8 cellular contexts compared by ENCODE assay signal in genomic region chr5:177500685-177501522, GRCh38. TPM values are rescaled to one million over a fixed set of nuclear protein-coding genes. Genes with fewer than 3 reads are reported as not detected.
DNase-seq lines count a peak whose midpoint lies in the region; ATAC-seq and TF ChIP-seq lines count a peak whose summit lies in the region.

No MANE protein-coding gene starts in this region.

- no peaks in the 10 kb centered on the region for H3K79me2 ChIP-seq in parathyroid adenoma

- H3K27me3 ChIP-seq in parathyroid adenoma (ENCODE audit: control insufficient read depth, insufficient read depth, low read length) (no peaks in the 10 kb centered on the region), transverse colon (peaks cover 10% of the 10 kb centered on the region)

- in situ Hi-C loops in transverse colon (cut with MboI; ENCODE audit: low pct_ligation_motif_present in 1 of 4, low pct_unique_long_range_greater_than_20kb in 1 of 4, low sequenced_read_pairs in 3 of 4) = loop anchor here in 2 of 4 donors (10.0 to 25.0 kb wide), 2 partner anchors 106 to 114 kb away; partner anchors contain the start of gene SLC34A1 (in 1 of the 2)

- no peak for TF ChIP-seq POLR2A in transverse colon (IDR thresholded peaks at IDR 0.05)

- no peak for ATAC-seq in HG03457 (IDR thresholded peaks at IDR 0.05; ENCODE audit: unreplicated experiment)

- no peak overlapping the region for H3K9ac ChIP-seq in parathyroid adenoma

- DNase-seq in GM12864 (ENCODE audit: low read depth) (no peak), M059J (ENCODE audit: low read depth) (peak; percentile 74), SK-N-DZ (ENCODE audit: low spot score) (peak; percentile 92), globus pallidus (ENCODE audit: low spot score) (peak; percentile 74), transverse colon (peak; percentile 91)
- DNase-seq in activated naive CD4-positive, alpha-beta T cell (lab: John Stamatoyannopoulos, UW) = peak; percentile 68 to 88 (median 82)

- H2AFZ ChIP-seq in parathyroid adenoma = peak overlapping the region; percentile 65

- H3K4me3 ChIP-seq in GM12864 (ENCODE audit: low read depth, low read length) (no peak overlapping the region), parathyroid adenoma (ENCODE audit: low read depth, low read length) (no peak overlapping the region), transverse colon (no peak overlapping the region)

- H3K36me3 ChIP-seq in parathyroid adenoma (ENCODE audit: control insufficient read depth, insufficient read depth, low read length) (no peaks in the 10 kb centered on the region), transverse colon (no peaks in the 10 kb centered on the region)

- H3K27ac ChIP-seq in parathyroid adenoma (no peak overlapping the region), transverse colon (peak overlapping the region in 3 of 4 donors; percentile 14 to 17 (median 14))

- H3K9me3 ChIP-seq in parathyroid adenoma (ENCODE audit: control insufficient read depth, low read length) = no peaks in the 10 kb centered on the region
- no peaks in the 10 kb centered on the region for H3K9me3 ChIP-seq in transverse colon

- H3K4me1 ChIP-seq in parathyroid adenoma (peaks cover 13% of the 10 kb centered on the region), transverse colon (peaks cover 9 to 30% (median 19%) of the 10 kb centered on the region in 4 donors)

- peak overlapping the region; percentile 19 for H3K4me2 ChIP-seq in parathyroid adenoma (ENCODE audit: low read length)

- TF ChIP-seq CTCF in GM12864 (IDR thresholded peaks at IDR 0.05; ENCODE audit: low read depth, low read length, missing control alignments) = peak; percentile 96
- peak; percentile 96 for TF ChIP-seq CTCF in parathyroid adenoma (IDR thresholded peaks at IDR 0.05)
- peak; percentile 85 to 95 (median 93) for TF ChIP-seq CTCF in transverse colon (IDR thresholded peaks at IDR 0.05)

- TF ChIP-seq EP300 in transverse colon (IDR thresholded peaks at IDR 0.05; ENCODE audit: low read depth) = no peak

- WGBS in transverse colon (ENCODE audit: low coverage in 1 of 2), 2 donors = 0 to 18% methylated on average over 2 to 10 of the region's 10 CpGs

- intact Hi-C loops in transverse colon (cut with DNase I; ENCODE audit: low total_unique reads) = loop anchor here (2.0 kb wide), 1 partner anchor 108 kb away; no protein-coding TSS in a partner anchor

RNA-seq across cellular contexts. Expression of gene PDLIM7, which starts 3.5 kb away (rescaled TPM):
- 172 and 230 TPM in 2 replicates for total RNA-seq in M059J (2014; rRNA removed; shearing (Covaris generic))
- polyA plus RNA-seq in SK-N-DZ (2014; cell fraction: cytosol; rRNA removed) = 85.0 and 96.3 TPM in 2 replicates
- polyA plus RNA-seq in SK-N-DZ (2014; cell fraction: nucleus; rRNA removed) = 107 and 131 TPM in 2 replicates
- 100 to 1,000 TPM in 1 of 4 donors, 10 to 100 TPM in 3; 52.6 to 256 (median 78.6) TPM for total RNA-seq in transverse colon

RNA-seq across cellular contexts. Expression of gene DOK3, which starts 8.7 kb away (rescaled TPM):
- 2.2 and 6.7 TPM in 2 replicates for total RNA-seq in M059J (2014; rRNA removed; shearing (Covaris generic))
- polyA plus RNA-seq in SK-N-DZ (2014; cell fraction: cytosol; rRNA removed) = 3.6 and 10.6 TPM in 2 replicates
- 39.9 and 78.7 TPM in 2 replicates for polyA plus RNA-seq in SK-N-DZ (2014; cell fraction: nucleus; rRNA removed)
- total RNA-seq in transverse colon = 10 to 100 TPM in 2 of 4 donors, 1 to 10 TPM in 1, under 1 TPM in 1; 0.60 to 17.2 (median 7.8) TPM

RNA-seq across cellular contexts. Expression of gene DDX41, which starts 15.9 kb away (rescaled TPM):
- 66.0 and 103 TPM in 2 replicates for total RNA-seq in M059J (2014; rRNA removed; shearing (Covaris generic))
- 91.5 and 112 TPM in 2 replicates for polyA plus RNA-seq in SK-N-DZ (2014; cell fraction: cytosol; rRNA removed)
- 273 and 280 TPM in 2 replicates for polyA plus RNA-seq in SK-N-DZ (2014; cell fraction: nucleus; rRNA removed)
- 100 to 1,000 TPM in 2 of 4 donors, 10 to 100 TPM in 2; 96.5 to 170 (median 130) TPM for total RNA-seq in transverse colon

RNA-seq across cellular contexts. Expression of gene DBN1, which starts 27.5 kb away (rescaled TPM):
- 73.0 and 121 TPM in 2 replicates for total RNA-seq in M059J (2014; rRNA removed; shearing (Covaris generic))
- polyA plus RNA-seq in SK-N-DZ (2014; cell fraction: cytosol; rRNA removed) = 248 and 315 TPM in 2 replicates
- 379 and 553 TPM in 2 replicates for polyA plus RNA-seq in SK-N-DZ (2014; cell fraction: nucleus; rRNA removed)
- 100 to 1,000 TPM in 1 of 4 donors, 10 to 100 TPM in 3; 10.1 to 201 (median 17.4) TPM for total RNA-seq in transverse colon

RNA-seq across cellular contexts. Expression of gene FAM193B, which starts 53.5 kb away (rescaled TPM):
- 5.9 and 10.6 TPM in 2 replicates for total RNA-seq in M059J (2014; rRNA removed; shearing (Covaris generic))
- polyA plus RNA-seq in SK-N-DZ (2014; cell fraction: cytosol; rRNA removed) = 41.3 and 41.5 TPM in 2 replicates
- polyA plus RNA-seq in SK-N-DZ (2014; cell fraction: nucleus; rRNA removed) = 321 and 386 TPM in 2 replicates
- 100 to 1,000 TPM in 1 of 4 donors, 10 to 100 TPM in 3; 59.7 to 128 (median 63.5) TPM for total RNA-seq in transverse colon
